In genomic region chr1:113058861-113059441, GRCh38 we compare ENCODE assay signal across 1 cellular context.
TF ChIP-seq lines count a peak whose summit lies in the region.

No MANE protein-coding gene starts in this region.

TF ChIP-seq in SK-N-SH, 30 proteins besides CTCF, POLR2A, EP300 and RAD21 (continued from another document):
- no peak for TF ChIP-seq TAF1 (IDR thresholded peaks at IDR 0.05; ENCODE audit: borderline replicate concordance, low read depth, low read length)
- TF ChIP-seq RCOR1 (IDR thresholded peaks at IDR 0.05; ENCODE audit: low read length), result peak; percentile 91
- TF ChIP-seq CHD2 (IDR thresholded peaks at IDR 0.05; ENCODE audit: low read length, partially characterized antibody), result peak; percentile 5
- TF ChIP-seq FOXM1 (IDR thresholded peaks at IDR 0.05; ENCODE audit: low read depth), result no peak
- no peak for TF ChIP-seq MEF2A (IDR thresholded peaks at IDR 0.05; ENCODE audit: borderline replicate concordance, low read depth)
- TF ChIP-seq NFIC (IDR thresholded peaks at IDR 0.05; ENCODE audit: borderline replicate concordance), result peak; percentile 48; the same call in 1 of the 2 replicates
- TF ChIP-seq USF1 (IDR thresholded peaks at IDR 0.05; ENCODE audit: borderline replicate concordance, low read depth), result no peak
- TF ChIP-seq, protein P1, sequence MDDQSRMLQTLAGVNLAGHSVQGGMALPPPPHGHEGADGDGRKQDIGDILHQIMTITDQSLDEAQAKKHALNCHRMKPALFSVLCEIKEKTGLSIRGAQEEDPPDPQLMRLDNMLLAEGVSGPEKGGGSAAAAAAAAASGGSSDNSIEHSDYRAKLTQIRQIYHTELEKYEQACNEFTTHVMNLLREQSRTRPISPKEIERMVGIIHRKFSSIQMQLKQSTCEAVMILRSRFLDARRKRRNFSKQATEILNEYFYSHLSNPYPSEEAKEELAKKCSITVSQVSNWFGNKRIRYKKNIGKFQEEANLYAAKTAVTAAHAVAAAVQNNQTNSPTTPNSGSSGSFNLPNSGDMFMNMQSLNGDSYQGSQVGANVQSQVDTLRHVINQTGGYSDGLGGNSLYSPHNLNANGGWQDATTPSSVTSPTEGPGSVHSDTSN (IDR thresholded peaks at IDR 0.05), result no peak
